In the genomic region with DNA sequence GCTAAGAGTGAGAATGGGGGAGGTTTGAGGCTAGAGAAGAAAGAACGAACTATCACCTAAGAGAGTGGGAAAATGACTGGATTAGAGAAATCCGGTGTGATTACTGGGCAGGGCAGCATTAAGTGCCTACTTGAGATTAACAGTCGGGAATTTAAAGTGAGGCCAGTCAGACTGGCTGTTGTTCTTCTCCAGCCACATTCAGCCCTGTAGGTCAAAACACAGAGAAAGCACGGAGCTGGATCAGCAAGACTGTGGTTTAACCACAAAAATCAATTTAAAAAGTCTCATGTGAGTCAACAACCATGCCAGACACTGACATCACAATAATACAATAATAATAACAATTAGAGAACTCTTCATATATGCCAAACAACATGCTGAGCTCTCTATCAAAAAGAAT, we compare ENCODE assay signal across 13 cellular contexts.
A peak's percentile ranks its signal among the peaks of the same experiment; 100 is the strongest.
DNase-seq lines count a peak whose midpoint lies in the region; ATAC-seq, FAIRE-seq and TF ChIP-seq lines count a peak whose summit lies in the region.
"Had no signal": no experiment of that assay in that cellular context is flagged by ENCODE, and none has a peak within 500 bp of the region (broad histone marks: within the 10 kb centered on the region; RNA-seq: fewer than 3 reads in every experiment).

No MANE protein-coding gene starts in this region.

- no peak for FAIRE-seq in small intestine (lab: Jason Lieb, UNC)

- H3K36me3 ChIP-seq in small intestine (ENCODE audit: control insufficient read depth in 2 of 2, insufficient read depth in 2 of 2, low read length in 2 of 2): no peaks in the 10 kb centered on the region
- H3K36me3 ChIP-seq: vagina had no signal

- H3K9me3 ChIP-seq in small intestine (ENCODE audit: control insufficient read depth, low read depth): no peaks in the 10 kb centered on the region
- H3K9me3 ChIP-seq: vagina had no signal

- no peaks in the 10 kb centered on the region for H3K4me1 ChIP-seq in small intestine (ENCODE audit: control insufficient read depth in 2 of 2, insufficient read depth in 1 of 2, low read depth in 1 of 2, low read length in 1 of 2)

- H3K4me3 ChIP-seq in AG04449 (ENCODE audit: low read depth, low read length): no peak overlapping the region
- H3K4me3 ChIP-seq in small intestine (ENCODE audit: low read depth in 1 of 2, low read length in 2 of 2): no peak overlapping the region
- H3K4me3 ChIP-seq: vagina had no signal

- TF ChIP-seq CTCF in AG04449 (IDR thresholded peaks at IDR 0.05; ENCODE audit: insufficient read depth, low read length, missing control alignments): no peak

- POLR2A ChIA-PET in AG04449 (lab: Yijun Ruan, JAX): interaction anchor here (0.6 kb wide), 2 partner anchors 60 to 289 kb away, joined by 3 read pairs; no protein-coding TSS in a partner anchor

- no peak for ATAC-seq in HG02623 (IDR thresholded peaks at IDR 0.05; ENCODE audit: unreplicated experiment)
- ATAC-seq in HG03378 (IDR thresholded peaks at IDR 0.05; ENCODE audit: unreplicated experiment): no peak

- peak; percentile 47 for DNase-seq in AG04449 (ENCODE audit: low read depth, low spot score)
- peak; percentile 56 for DNase-seq in HT1080 (ENCODE audit: low read depth)
- DNase-seq in astrocyte of the hippocampus (ENCODE audit: low read depth, low spot score): peak; percentile 84
- DNase-seq in hepatic stellate cell (ENCODE audit: low spot score): peak; percentile 48
- no peak for DNase-seq in cerebellum (ENCODE audit: low spot score)
- no peak for DNase-seq in small intestine
- DNase-seq: activated CD8-positive, alpha-beta memory T cell treated with anti-CD3 and anti-CD28 coated beads for 24 hours; activated naive CD4-positive, alpha-beta T cell treated with anti-CD3 and anti-CD28 coated beads, Interleukin-2, amount 50 U/mL, for 16 hours; GF-D8; NCI-H1930 had no signal

- CTCF ChIA-PET in AG04449 (lab: Yijun Ruan, JAX): interaction anchor here (0.8 to 2.5 kb wide), 4 partner anchors 13 to 28 kb away, joined by 3 to 12 read pairs (median 4); no protein-coding TSS in a partner anchor

- 71 to 77% (median 72%) methylated on average over 4 of the region's 4 CpGs for WGBS in small intestine, 3 donors

- no peaks in the 10 kb centered on the region for H3K27me3 ChIP-seq in small intestine (ENCODE audit: control insufficient read depth in 2 of 2, insufficient read depth in 2 of 2, low read length in 2 of 2)
- H3K27me3 ChIP-seq: vagina had no signal

- H3K27ac ChIP-seq in small intestine (ENCODE audit: low read depth in 1 of 2, low read length in 1 of 2): no peak overlapping the region
- H3K27ac ChIP-seq: vagina had no signal

Comparison
In these comparisons a context has a peak if more than half of its experiments do, and no peak if none do; other contexts are left out.
1. DNase-seq: peak in AG04449 (single experiment), HT1080 (single experiment), astrocyte of the hippocampus (single experiment) and hepatic stellate cell (single experiment); none in cerebellum (single experiment) and small intestine (single experiment).